ENCODE assay signal across 1 cellular context in genomic region chr7:66654275-66655112, GRCh38.
TF ChIP-seq lines count a peak whose summit lies in the region.

No MANE protein-coding gene starts in this region.

TF ChIP-seq in HepG2, 621 proteins besides CTCF, POLR2A, EP300 and RAD21 (continued from another document and continues in another):
- no peak for TF ChIP-seq RERE (CRISPR knock-in tag; IDR thresholded peaks at IDR 0.05; ENCODE audit: low read depth)
- TF ChIP-seq SMAD1 (CRISPR knock-in tag; IDR thresholded peaks at IDR 0.05; ENCODE audit: borderline replicate concordance, low read depth) = peak; percentile 43; the same call in 1 of the 2 replicates
- TF ChIP-seq MAZ (IDR thresholded peaks at IDR 0.05; ENCODE audit: borderline replicate concordance, low read depth, low read length) = peak; percentile 68; the same call in 1 of the 2 replicates
- TF ChIP-seq MAZ (CRISPR knock-in tag; IDR thresholded peaks at IDR 0.05; ENCODE audit: low read depth) = peak; percentile 98
- TF ChIP-seq TP53 (CRISPR knock-in tag; conservative IDR thresholded peaks at IDR 0.05) = peak; percentile 71
- TF ChIP-seq PHF5A (CRISPR knock-in tag; IDR thresholded peaks at IDR 0.05; ENCODE audit: low read depth, unreplicated experiment) = no peak
- peak; percentile 63 for TF ChIP-seq FOXO1 (CRISPR knock-in tag; IDR thresholded peaks at IDR 0.05)
- TF ChIP-seq ZNF230 (CRISPR knock-in tag; IDR thresholded peaks at IDR 0.05) = no peak
- peak; percentile 90 for TF ChIP-seq ELF4 (CRISPR knock-in tag; IDR thresholded peaks at IDR 0.05; ENCODE audit: borderline replicate concordance)
- TF ChIP-seq ZNF235 (CRISPR knock-in tag; IDR thresholded peaks at IDR 0.05; ENCODE audit: borderline replicate concordance) = 0 out of 2 replicates have a peak, but pooled peaks have one; percentile 63
- TF ChIP-seq NKX3-1 (CRISPR knock-in tag; IDR thresholded peaks at IDR 0.05) = peak; percentile 67; the same call in 1 of the 2 replicates
- no peak; the same call in 1 of the 2 replicates for TF ChIP-seq ZNF143 (CRISPR knock-in tag; IDR thresholded peaks at IDR 0.05)
- peak; percentile 85 for TF ChIP-seq ZNF580 (CRISPR knock-in tag; IDR thresholded peaks at IDR 0.05; ENCODE audit: borderline replicate concordance, low read depth)
- TF ChIP-seq CENPT (CRISPR knock-in tag; IDR thresholded peaks at IDR 0.05; ENCODE audit: low read depth) = no peak
- TF ChIP-seq, protein P1, sequence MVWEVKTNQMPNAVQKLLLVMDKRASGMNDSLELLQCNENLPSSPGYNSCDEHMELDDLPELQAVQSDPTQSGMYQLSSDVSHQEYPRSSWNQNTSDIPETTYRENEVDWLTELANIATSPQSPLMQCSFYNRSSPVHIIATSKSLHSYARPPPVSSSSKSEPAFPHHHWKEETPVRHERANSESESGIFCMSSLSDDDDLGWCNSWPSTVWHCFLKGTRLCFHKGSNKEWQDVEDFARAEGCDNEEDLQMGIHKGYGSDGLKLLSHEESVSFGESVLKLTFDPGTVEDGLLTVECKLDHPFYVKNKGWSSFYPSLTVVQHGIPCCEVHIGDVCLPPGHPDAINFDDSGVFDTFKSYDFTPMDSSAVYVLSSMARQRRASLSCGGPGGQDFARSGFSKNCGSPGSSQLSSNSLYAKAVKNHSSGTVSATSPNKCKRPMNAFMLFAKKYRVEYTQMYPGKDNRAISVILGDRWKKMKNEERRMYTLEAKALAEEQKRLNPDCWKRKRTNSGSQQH (CRISPR knock-in tag; IDR thresholded peaks at IDR 0.05; ENCODE audit: low read depth) = no peak; the same call in 1 of the 2 replicates
- TF ChIP-seq JDP2 (CRISPR knock-in tag; IDR thresholded peaks at IDR 0.05; ENCODE audit: borderline replicate concordance) = no peak; the same call in 1 of the 2 replicates
- TF ChIP-seq ZSCAN30 (CRISPR knock-in tag; IDR thresholded peaks at IDR 0.05) = no peak
- TF ChIP-seq ZSCAN12 (CRISPR knock-in tag; IDR thresholded peaks at IDR 0.05) = peak; percentile 73; the same call in 1 of the 2 replicates
- TF ChIP-seq, protein P2, sequence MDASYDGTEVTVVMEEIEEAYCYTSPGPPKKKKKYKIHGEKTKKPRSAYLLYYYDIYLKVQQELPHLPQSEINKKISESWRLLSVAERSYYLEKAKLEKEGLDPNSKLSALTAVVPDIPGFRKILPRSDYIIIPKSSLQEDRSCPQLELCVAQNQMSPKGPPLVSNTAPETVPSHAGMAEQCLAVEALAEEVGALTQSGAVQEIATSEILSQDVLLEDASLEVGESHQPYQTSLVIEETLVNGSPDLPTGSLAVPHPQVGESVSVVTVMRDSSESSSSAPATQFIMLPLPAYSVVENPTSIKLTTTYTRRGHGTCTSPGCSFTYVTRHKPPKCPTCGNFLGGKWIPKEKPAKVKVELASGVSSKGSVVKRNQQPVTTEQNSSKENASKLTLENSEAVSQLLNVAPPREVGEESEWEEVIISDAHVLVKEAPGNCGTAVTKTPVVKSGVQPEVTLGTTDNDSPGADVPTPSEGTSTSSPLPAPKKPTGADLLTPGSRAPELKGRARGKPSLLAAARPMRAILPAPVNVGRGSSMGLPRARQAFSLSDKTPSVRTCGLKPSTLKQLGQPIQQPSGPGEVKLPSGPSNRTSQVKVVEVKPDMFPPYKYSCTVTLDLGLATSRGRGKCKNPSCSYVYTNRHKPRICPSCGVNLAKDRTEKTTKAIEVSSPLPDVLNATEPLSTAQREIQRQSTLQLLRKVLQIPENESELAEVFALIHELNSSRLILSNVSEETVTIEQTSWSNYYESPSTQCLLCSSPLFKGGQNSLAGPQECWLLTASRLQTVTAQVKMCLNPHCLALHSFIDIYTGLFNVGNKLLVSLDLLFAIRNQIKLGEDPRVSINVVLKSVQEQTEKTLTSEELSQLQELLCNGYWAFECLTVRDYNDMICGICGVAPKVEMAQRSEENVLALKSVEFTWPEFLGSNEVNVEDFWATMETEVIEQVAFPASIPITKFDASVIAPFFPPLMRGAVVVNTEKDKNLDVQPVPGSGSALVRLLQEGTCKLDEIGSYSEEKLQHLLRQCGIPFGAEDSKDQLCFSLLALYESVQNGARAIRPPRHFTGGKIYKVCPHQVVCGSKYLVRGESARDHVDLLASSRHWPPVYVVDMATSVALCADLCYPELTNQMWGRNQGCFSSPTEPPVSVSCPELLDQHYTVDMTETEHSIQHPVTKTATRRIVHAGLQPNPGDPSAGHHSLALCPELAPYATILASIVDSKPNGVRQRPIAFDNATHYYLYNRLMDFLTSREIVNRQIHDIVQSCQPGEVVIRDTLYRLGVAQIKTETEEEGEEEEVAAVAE (CRISPR knock-in tag; IDR thresholded peaks at IDR 0.05; ENCODE audit: borderline replicate concordance) = peak; percentile 30
- TF ChIP-seq POLR2AphosphoS2 (IDR thresholded peaks at IDR 0.05; ENCODE audit: low read depth, low read length) = peak; percentile 41; the same call in 1 of the 2 replicates
- peak; percentile 80 for TF ChIP-seq POGZ (CRISPR knock-in tag; IDR thresholded peaks at IDR 0.05)
- TF ChIP-seq, protein P3, sequence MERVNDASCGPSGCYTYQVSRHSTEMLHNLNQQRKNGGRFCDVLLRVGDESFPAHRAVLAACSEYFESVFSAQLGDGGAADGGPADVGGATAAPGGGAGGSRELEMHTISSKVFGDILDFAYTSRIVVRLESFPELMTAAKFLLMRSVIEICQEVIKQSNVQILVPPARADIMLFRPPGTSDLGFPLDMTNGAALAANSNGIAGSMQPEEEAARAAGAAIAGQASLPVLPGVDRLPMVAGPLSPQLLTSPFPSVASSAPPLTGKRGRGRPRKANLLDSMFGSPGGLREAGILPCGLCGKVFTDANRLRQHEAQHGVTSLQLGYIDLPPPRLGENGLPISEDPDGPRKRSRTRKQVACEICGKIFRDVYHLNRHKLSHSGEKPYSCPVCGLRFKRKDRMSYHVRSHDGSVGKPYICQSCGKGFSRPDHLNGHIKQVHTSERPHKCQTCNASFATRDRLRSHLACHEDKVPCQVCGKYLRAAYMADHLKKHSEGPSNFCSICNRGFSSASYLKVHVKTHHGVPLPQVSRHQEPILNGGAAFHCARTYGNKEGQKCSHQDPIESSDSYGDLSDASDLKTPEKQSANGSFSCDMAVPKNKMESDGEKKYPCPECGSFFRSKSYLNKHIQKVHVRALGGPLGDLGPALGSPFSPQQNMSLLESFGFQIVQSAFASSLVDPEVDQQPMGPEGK (CRISPR knock-in tag; IDR thresholded peaks at IDR 0.05) = peak; percentile 71
- TF ChIP-seq RAD51 (IDR thresholded peaks at IDR 0.05; ENCODE audit: borderline replicate concordance) = no peak
- TF ChIP-seq ZFYVE20 (CRISPR knock-in tag; IDR thresholded peaks at IDR 0.05; ENCODE audit: borderline replicate concordance, low read depth) = no peak; the same call in 1 of the 2 replicates
- TF ChIP-seq HOXA3 (CRISPR knock-in tag; IDR thresholded peaks at IDR 0.05) = peak; percentile 96
- 0 out of 2 replicates have a peak, but pooled peaks have one; percentile 49 for TF ChIP-seq ZFP37 (CRISPR knock-in tag; IDR thresholded peaks at IDR 0.05; ENCODE audit: borderline replicate concordance)
- TF ChIP-seq ZSCAN29 (CRISPR knock-in tag; conservative IDR thresholded peaks at IDR 0.05) = peak; percentile 70; the same call in 1 of the 2 replicates
- TF ChIP-seq, protein P4, sequence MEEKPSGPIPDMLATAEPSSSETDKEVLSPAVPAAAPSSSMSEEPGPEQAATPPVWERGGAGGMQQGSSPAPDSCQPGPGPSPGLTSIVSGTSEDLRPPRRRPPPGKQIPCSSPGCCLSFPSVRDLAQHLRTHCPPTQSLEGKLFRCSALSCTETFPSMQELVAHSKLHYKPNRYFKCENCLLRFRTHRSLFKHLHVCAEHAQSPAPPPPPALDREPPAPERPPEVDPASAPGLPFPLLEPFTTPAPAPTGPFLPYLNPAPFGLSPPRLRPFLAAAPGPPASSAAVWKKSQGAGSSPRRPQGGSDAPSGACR (CRISPR knock-in tag; IDR thresholded peaks at IDR 0.05) = peak; percentile 41; the same call in 1 of the 2 replicates
- TF ChIP-seq, protein P5, sequence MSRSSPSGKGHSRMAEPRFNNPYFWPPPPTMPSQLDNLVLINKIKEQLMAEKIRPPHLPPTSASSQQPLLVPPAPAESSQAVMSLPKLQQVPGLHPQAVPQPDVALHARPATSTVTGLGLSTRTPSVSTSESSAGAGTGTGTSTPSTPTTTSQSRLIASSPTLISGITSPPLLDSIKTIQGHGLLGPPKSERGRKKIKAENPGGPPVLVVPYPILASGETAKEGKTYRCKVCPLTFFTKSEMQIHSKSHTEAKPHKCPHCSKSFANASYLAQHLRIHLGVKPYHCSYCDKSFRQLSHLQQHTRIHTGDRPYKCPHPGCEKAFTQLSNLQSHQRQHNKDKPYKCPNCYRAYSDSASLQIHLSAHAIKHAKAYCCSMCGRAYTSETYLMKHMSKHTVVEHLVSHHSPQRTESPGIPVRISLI (CRISPR knock-in tag; IDR thresholded peaks at IDR 0.05; ENCODE audit: borderline replicate concordance) = no peak
- TF ChIP-seq, protein P6, sequence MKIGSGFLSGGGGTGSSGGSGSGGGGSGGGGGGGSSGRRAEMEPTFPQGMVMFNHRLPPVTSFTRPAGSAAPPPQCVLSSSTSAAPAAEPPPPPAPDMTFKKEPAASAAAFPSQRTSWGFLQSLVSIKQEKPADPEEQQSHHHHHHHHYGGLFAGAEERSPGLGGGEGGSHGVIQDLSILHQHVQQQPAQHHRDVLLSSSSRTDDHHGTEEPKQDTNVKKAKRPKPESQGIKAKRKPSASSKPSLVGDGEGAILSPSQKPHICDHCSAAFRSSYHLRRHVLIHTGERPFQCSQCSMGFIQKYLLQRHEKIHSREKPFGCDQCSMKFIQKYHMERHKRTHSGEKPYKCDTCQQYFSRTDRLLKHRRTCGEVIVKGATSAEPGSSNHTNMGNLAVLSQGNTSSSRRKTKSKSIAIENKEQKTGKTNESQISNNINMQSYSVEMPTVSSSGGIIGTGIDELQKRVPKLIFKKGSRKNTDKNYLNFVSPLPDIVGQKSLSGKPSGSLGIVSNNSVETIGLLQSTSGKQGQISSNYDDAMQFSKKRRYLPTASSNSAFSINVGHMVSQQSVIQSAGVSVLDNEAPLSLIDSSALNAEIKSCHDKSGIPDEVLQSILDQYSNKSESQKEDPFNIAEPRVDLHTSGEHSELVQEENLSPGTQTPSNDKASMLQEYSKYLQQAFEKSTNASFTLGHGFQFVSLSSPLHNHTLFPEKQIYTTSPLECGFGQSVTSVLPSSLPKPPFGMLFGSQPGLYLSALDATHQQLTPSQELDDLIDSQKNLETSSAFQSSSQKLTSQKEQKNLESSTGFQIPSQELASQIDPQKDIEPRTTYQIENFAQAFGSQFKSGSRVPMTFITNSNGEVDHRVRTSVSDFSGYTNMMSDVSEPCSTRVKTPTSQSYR (CRISPR knock-in tag; IDR thresholded peaks at IDR 0.05; ENCODE audit: borderline replicate concordance) = no peak
- TF ChIP-seq ZNF225 (CRISPR knock-in tag; IDR thresholded peaks at IDR 0.05) = peak; percentile 74
- TF ChIP-seq JUND (CRISPR knock-in tag; IDR thresholded peaks at IDR 0.05) = peak; percentile 71
- TF ChIP-seq FOXJ3 (CRISPR knock-in tag; IDR thresholded peaks at IDR 0.05; ENCODE audit: borderline replicate concordance) = peak; percentile 40; the same call in 1 of the 2 replicates
- TF ChIP-seq FOXK1 (CRISPR knock-in tag; IDR thresholded peaks at IDR 0.05; ENCODE audit: borderline replicate concordance, low read depth) = no peak; the same call in 1 of the 2 replicates
- no peak for TF ChIP-seq SP1 (IDR thresholded peaks at IDR 0.05)
- peak; percentile 92 for TF ChIP-seq SP1 (CRISPR knock-in tag; IDR thresholded peaks at IDR 0.05)
- peak; percentile 83 for TF ChIP-seq AGO2 (optimal IDR thresholded peaks at IDR 0.05; ENCODE audit: low read depth, low read length)
- peak; percentile 92 for TF ChIP-seq ZNF616 (CRISPR knock-in tag; IDR thresholded peaks at IDR 0.05; ENCODE audit: low read depth)
- TF ChIP-seq ZNF292 (CRISPR knock-in tag; IDR thresholded peaks at IDR 0.05; ENCODE audit: borderline replicate concordance, low read depth) = no peak
- no peak for TF ChIP-seq ZBTB33 (CRISPR knock-in tag; IDR thresholded peaks at IDR 0.05)
